In the genomic region with DNA sequence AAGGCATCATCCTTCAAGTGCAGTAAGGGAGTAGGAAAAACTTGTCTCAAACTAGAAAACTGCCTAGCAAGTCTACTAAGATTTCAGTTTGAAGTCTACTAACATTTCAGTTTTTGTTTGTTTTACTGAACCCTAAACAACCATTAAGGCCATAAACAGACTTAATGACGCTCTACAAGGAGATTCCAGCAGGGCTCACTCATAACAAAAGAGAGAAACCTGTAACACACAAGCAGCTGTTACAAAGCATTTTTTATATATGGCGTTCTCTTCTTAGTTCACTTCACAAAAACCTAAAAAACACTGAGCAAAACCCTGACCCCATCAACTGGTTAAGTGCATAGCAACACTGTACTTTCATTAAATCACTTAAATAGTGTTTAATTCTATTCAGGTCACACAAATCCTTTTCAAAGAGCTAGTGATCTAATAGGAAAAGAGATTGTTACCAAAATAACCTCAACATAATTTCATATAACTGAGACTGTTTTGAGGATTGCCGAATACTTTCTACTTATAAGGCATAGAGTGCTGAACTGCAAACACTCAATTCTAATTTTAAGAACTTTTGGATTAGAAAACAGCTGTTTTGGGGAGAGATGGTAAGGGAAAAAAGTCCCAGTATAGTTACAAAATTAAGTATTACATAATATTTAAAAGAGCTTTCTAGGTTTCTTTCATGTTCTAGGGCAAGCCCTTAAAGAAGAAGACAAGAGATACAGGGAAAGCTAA, we compare ENCODE assay signal across 8 cellular contexts. TPM values are rescaled to one million over a fixed set of nuclear protein-coding genes. Genes with fewer than 3 reads are reported as not detected.
DNase-seq lines count a peak whose midpoint lies in the region; ATAC-seq and TF ChIP-seq lines count a peak whose summit lies in the region.

No MANE protein-coding gene starts in this region.

- no peak overlapping the region for H4K91ac ChIP-seq in mesenchymal stem cell (ENCODE audit: low read length)

- H3K18ac ChIP-seq in mesenchymal stem cell (ENCODE audit: low read depth in 1 of 2, low read length in 2 of 2), result no peak overlapping the region

- no peak overlapping the region for H2BK12ac ChIP-seq in mesenchymal stem cell (ENCODE audit: low read length in 2 of 2)

- no peak overlapping the region for H4K8ac ChIP-seq in mesenchymal stem cell (ENCODE audit: low read length)

- H3K27ac ChIP-seq in breast epithelium (peak overlapping the region; percentile 95 to 100), mesenchymal stem cell (ENCODE audit: low read length, poor library complexity, severe bottlenecking) (peak overlapping the region; percentile 66)

- no peak for TF ChIP-seq CTCF in breast epithelium (IDR thresholded peaks at IDR 0.05)

- H2BK15ac ChIP-seq in mesenchymal stem cell (ENCODE audit: low read depth, poor library complexity, severe bottlenecking), result no peak overlapping the region

- peak overlapping the region; percentile 92 for H3K9ac ChIP-seq in mesenchymal stem cell (ENCODE audit: low read length)

- 3% methylated on average over 2 of the region's 3 CpGs for WGBS in mesenchymal stem cell

- no peaks in the 10 kb centered on the region for H3K4me1 ChIP-seq in breast epithelium
- H3K4me1 ChIP-seq in mesenchymal stem cell (ENCODE audit: control insufficient read depth, insufficient read depth, low read depth, low read length), result no peaks in the 10 kb centered on the region

- H2BK120ac ChIP-seq in mesenchymal stem cell (ENCODE audit: low read depth, low read length), result no peak overlapping the region

- H3K14ac ChIP-seq in mesenchymal stem cell (ENCODE audit: low read length in 2 of 2), result no peak overlapping the region

- no peak overlapping the region for H2BK5ac ChIP-seq in mesenchymal stem cell (ENCODE audit: low read depth, low read length, poor library complexity, severe bottlenecking)

- ATAC-seq in GM18520 (IDR thresholded peaks at IDR 0.05; ENCODE audit: unreplicated experiment) (no peak), GM18858 (IDR thresholded peaks at IDR 0.05; ENCODE audit: unreplicated experiment) (no peak), HG03460 (IDR thresholded peaks at IDR 0.05; ENCODE audit: unreplicated experiment) (no peak), GM21717 (IDR thresholded peaks at IDR 0.05; ENCODE audit: unreplicated experiment) (no peak)

- H3K9me3 ChIP-seq in breast epithelium, result no peaks in the 10 kb centered on the region
- no peaks in the 10 kb centered on the region for H3K9me3 ChIP-seq in mesenchymal stem cell (ENCODE audit: control insufficient read depth, low read length)

- peak overlapping the region; percentile 69 to 95 (median 85) for H3K4me3 ChIP-seq in breast epithelium
- H3K4me3 ChIP-seq in mesenchymal stem cell (ENCODE audit: insufficient read depth in 1 of 2, low read depth in 1 of 2, low read length in 2 of 2), result peak overlapping the region in 1 of 2 experiments; percentile 87

- peak overlapping the region; percentile 79 for H3K4me2 ChIP-seq in mesenchymal stem cell (ENCODE audit: low read length, poor library complexity, severe bottlenecking)

- H3K4ac ChIP-seq in mesenchymal stem cell (ENCODE audit: low read depth in 1 of 2, low read length in 2 of 2), result no peak overlapping the region

- intact Hi-C loops in breast epithelium (cut with DNase I; ENCODE audit: low total_unique reads), result no loop called here

- H3K27me3 ChIP-seq in breast epithelium, result no peaks in the 10 kb centered on the region
- no peaks in the 10 kb centered on the region for H3K27me3 ChIP-seq in mesenchymal stem cell (ENCODE audit: control insufficient read depth in 1 of 2, insufficient read depth in 1 of 2, low read length in 2 of 2)

- peaks cover 1% of the 10 kb centered on the region for H3K79me1 ChIP-seq in mesenchymal stem cell (replicated peaks; ENCODE audit: low read length, poor library complexity, severe bottlenecking)

- peak; percentile 47 for DNase-seq in EH (ENCODE audit: low read depth)
- peak; percentile 48 to 54 for DNase-seq in Kasumi-1 (lab: John Stamatoyannopoulos, UW)
- DNase-seq in breast epithelium (ENCODE audit: low spot score in 2 of 2), result no peak
- DNase-seq in mesenchymal stem cell, result peak; percentile 78

- no peak overlapping the region for H3K23ac ChIP-seq in mesenchymal stem cell (ENCODE audit: low read length in 2 of 2)

- no peak for TF ChIP-seq POLR2A in breast epithelium (IDR thresholded peaks at IDR 0.05)

- H3K36me3 ChIP-seq in breast epithelium, result no peaks in the 10 kb centered on the region
- H3K36me3 ChIP-seq in mesenchymal stem cell (ENCODE audit: control insufficient read depth in 1 of 2, insufficient read depth in 2 of 2, low read depth in 1 of 2, low read length in 2 of 2), result no peaks in the 10 kb centered on the region

- no peak overlapping the region for H2AK5ac ChIP-seq in mesenchymal stem cell (ENCODE audit: low read length, severe bottlenecking)

- no peak overlapping the region for H2AFZ ChIP-seq in mesenchymal stem cell (ENCODE audit: low read depth, low read length)

RNA-seq across cellular contexts. Expression of a gene that starts 1.5 kb away (rescaled TPM):
- total RNA-seq in breast epithelium, result 10 to 100 TPM; 21.4 to 34.8 (median 25.9) TPM
- polyA plus RNA-seq in mesenchymal stem cell (2013, experiment 1 of 2), result 12.0 TPM
- 13.1 TPM for polyA plus RNA-seq in mesenchymal stem cell (2013, experiment 2 of 2)

Comparison
In these comparisons a context has a peak if more than half of its experiments do, and no peak if none do; other contexts are left out.
1. DNase-seq: peak in EH (single experiment), Kasumi-1 (2 of 2) and mesenchymal stem cell (single experiment); none in breast epithelium (0 of 2).